In genomic region chr10:104123397-104123796, GRCh38 we compare ENCODE assay signal across 8 cellular contexts. TPM values are rescaled to one million over a fixed set of nuclear protein-coding genes. Genes with fewer than 3 reads are reported as not detected.
DNase-seq lines count a peak whose midpoint lies in the region; ATAC-seq and TF ChIP-seq lines count a peak whose summit lies in the region.

No MANE protein-coding gene starts in this region.

- 17 to 37% methylated on average over 1 of the region's 1 CpG for WGBS in esophagus squamous epithelium, 2 donors

- H3K4me2 ChIP-seq in OCI-LY1 (ENCODE audit: low read length) = peak overlapping the region; percentile 98

- no peak for ATAC-seq in activated T-cell treated with anti-CD3 and anti-CD28 coated beads, Interleukin-2, amount 50 U/mL, for 72 hours (replicated peaks in 1 of 2)

- no peaks in the 10 kb centered on the region for H3K27me3 Mint-ChIP-seq in activated T-cell treated with anti-CD3 and anti-CD28 coated beads, Interleukin-2, amount 50 U/mL, for 72 hours (ENCODE audit: low read depth)

- peaks cover 13% of the 10 kb centered on the region for H3K36me3 ChIP-seq in OCI-LY1 (ENCODE audit: insufficient read depth, low read length)
- H3K36me3 ChIP-seq in esophagus squamous epithelium = peaks cover 0 to 17% (median 0%) of the 10 kb centered on the region in 3 donors

- H3K9me3 ChIP-seq in OCI-LY1 (ENCODE audit: low read length) = no peaks in the 10 kb centered on the region
- H3K9me3 ChIP-seq in esophagus squamous epithelium = no peaks in the 10 kb centered on the region

- peak; percentile 64 for TF ChIP-seq CTCF in OCI-LY1 (IDR thresholded peaks at IDR 0.05; ENCODE audit: low read length)
- peak in 4 of 6 experiments; percentile 28 to 52 (median 38) for TF ChIP-seq CTCF in esophagus squamous epithelium (IDR thresholded peaks at IDR 0.05)

- H3K36me3 Mint-ChIP-seq in activated T-cell treated with anti-CD3 and anti-CD28 coated beads, Interleukin-2, amount 50 U/mL, for 72 hours (ENCODE audit: insufficient read depth in 2 of 2) = peaks cover 0 to 6% of the 10 kb centered on the region in 2 donors

- H2AFZ ChIP-seq in OCI-LY1 (ENCODE audit: low read length) = no peak overlapping the region

- peak overlapping the region; percentile 89 to 92 for H3K4me3 Mint-ChIP-seq in activated T-cell treated with anti-CD3 and anti-CD28 coated beads, Interleukin-2, amount 50 U/mL, for 72 hours

- H3K27ac Mint-ChIP-seq in activated T-cell treated with anti-CD3 and anti-CD28 coated beads, Interleukin-2, amount 50 U/mL, for 72 hours = peak overlapping the region; percentile 38

- no peak for TF ChIP-seq POLR2A in esophagus squamous epithelium (IDR thresholded peaks at IDR 0.05)

- no peak overlapping the region for H3K27ac ChIP-seq in OCI-LY1 (ENCODE audit: low read depth, low read length, poor library complexity, severe bottlenecking)
- peak overlapping the region in 2 of 4 donors; percentile 4 to 100 for H3K27ac ChIP-seq in esophagus squamous epithelium

- no peaks in the 10 kb centered on the region for H3K9me3 Mint-ChIP-seq in activated T-cell treated with anti-CD3 and anti-CD28 coated beads, Interleukin-2, amount 50 U/mL, for 72 hours

- H3K4me1 Mint-ChIP-seq in activated T-cell treated with anti-CD3 and anti-CD28 coated beads, Interleukin-2, amount 50 U/mL, for 72 hours (ENCODE audit: low read depth) = peaks cover 54% of the 10 kb centered on the region

- no peaks in the 10 kb centered on the region for H3K9me2 ChIP-seq in OCI-LY1 (ENCODE audit: low read depth, low read length)

- peaks cover 29% of the 10 kb centered on the region for H3K4me1 ChIP-seq in OCI-LY1 (ENCODE audit: insufficient read depth, low read length, severe bottlenecking)
- H3K4me1 ChIP-seq in esophagus squamous epithelium = peaks cover 8 to 43% (median 19%) of the 10 kb centered on the region in 3 donors

- H3K4me3 ChIP-seq in OCI-LY1 (ENCODE audit: low read depth, low read length, poor library complexity, severe bottlenecking) = peak overlapping the region; percentile 90
- no peak overlapping the region for H3K4me3 ChIP-seq in esophagus squamous epithelium

- no peaks in the 10 kb centered on the region for H4K20me1 ChIP-seq in OCI-LY1 (ENCODE audit: insufficient read depth, low read length)

- no peaks in the 10 kb centered on the region for H3F3A ChIP-seq in OCI-LY1 (ENCODE audit: insufficient read depth, low read length)

- peak overlapping the region; percentile 93 for H3K9ac ChIP-seq in OCI-LY1 (ENCODE audit: low read length)

- intact Hi-C loops in esophagus squamous epithelium (cut with DNase I) = loop anchor here (5.0 to 10.0 kb wide), 2 partner anchors 141 to 236 kb away; partner anchors contain the start of gene GSTO2

- H3K79me2 ChIP-seq in OCI-LY1 (ENCODE audit: insufficient read depth, low read length) = no peaks in the 10 kb centered on the region

- H3K27me3 ChIP-seq in OCI-LY1 (ENCODE audit: insufficient read depth, low read length) (no peaks in the 10 kb centered on the region), esophagus squamous epithelium (no peaks in the 10 kb centered on the region)

- DNase-seq in activated T-cell treated with anti-CD3 and anti-CD28 coated beads, Interleukin-2, amount 50 U/mL, for 72 hours = no peak
- DNase-seq in activated T-cell treated with anti-CD3 and anti-CD28 coated beads, Interleukin-2, amount 50 U/mL, for 48 hours = no peak
- DNase-seq in esophagus squamous epithelium (lab: John Stamatoyannopoulos, UW) (no peak), superior temporal gyrus (ENCODE audit: extremely low spot score) (peak; percentile 83), 8988T (no peak), NCI-H446 (lab: John Stamatoyannopoulos, UW) (no peak), ureter (ENCODE audit: low spot score) (no peak)

RNA-seq across cellular contexts. Expression of gene SFR1, which starts 1.4 kb away (rescaled TPM):
- 10 to 100 TPM; 16.0 to 16.3 TPM for total RNA-seq in activated T-cell treated with anti-CD3 and anti-CD28 coated beads, Interleukin-2, amount 50 U/mL, for 72 hours
- total RNA-seq in esophagus squamous epithelium = 1 to 10 TPM; 2.7 to 9.3 (median 6.3) TPM
- 8.4 TPM for total RNA-seq in ureter

RNA-seq across cellular contexts. Expression of gene COL17A1, which starts 37.7 kb away (rescaled TPM):
- total RNA-seq in activated T-cell treated with anti-CD3 and anti-CD28 coated beads, Interleukin-2, amount 50 U/mL, for 72 hours = not detected
- total RNA-seq in esophagus squamous epithelium = 100 to 1,000 TPM; 150 to 202 (median 191) TPM
- total RNA-seq in ureter = 18.5 TPM

Comparison
In these comparisons a context has a peak if more than half of its experiments do, and no peak if none do; other contexts are left out.
1. RNA of gene COL17A1, which starts 37.7 kb away (total RNA-seq): 150 to 202 TPM in esophagus squamous epithelium and 18.5 TPM in ureter (single experiment); not detected in activated T-cell treated with anti-CD3 and anti-CD28 coated beads, Interleukin-2, amount 50 U/mL, for 72 hours; every median in the first group is over 10 times any median in the second.